In the genomic region with DNA sequence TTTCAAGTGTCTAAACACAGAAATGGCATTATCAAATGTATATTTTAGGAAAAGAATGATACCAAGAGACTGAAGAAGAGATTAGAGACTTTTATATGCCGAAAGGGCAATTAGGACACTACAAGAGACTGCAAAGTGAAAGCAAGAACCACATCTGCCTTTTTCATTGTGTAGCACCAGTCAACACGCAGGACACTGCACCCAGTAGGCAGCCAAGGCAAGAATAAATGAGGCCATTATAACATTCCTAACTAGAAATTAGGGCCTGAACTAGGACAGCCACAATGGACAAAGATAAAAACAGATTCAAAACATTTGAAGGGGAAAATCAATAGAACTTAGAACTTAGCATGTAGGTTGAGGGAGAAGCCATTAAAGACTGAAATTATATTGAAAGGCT, we compare ENCODE assay signal across 20 cellular contexts.
"Had no signal": no experiment of that assay in that cellular context is flagged by ENCODE, and none has a peak within 500 bp of the region (broad histone marks: within the 10 kb centered on the region; RNA-seq: fewer than 3 reads in every experiment).

No MANE protein-coding gene starts in this region.

- H3K4me1 ChIP-seq: ascending aorta, spleen, tibial artery had no signal

- DNase-seq: activated CD4-positive, alpha-beta T cell treated with anti-CD3 and anti-CD28 coated beads, Interleukin-2, amount 10 ng/mL, durations not matched to agents 7 days and 5 days; activated CD8-positive, alpha-beta memory T cell treated with anti-CD3 and anti-CD28 coated beads, Interleukin-2, amount 50 U/mL, for 4 hours; activated naive CD4-positive, alpha-beta T cell treated with anti-CD3 and anti-CD28 coated beads, Interleukin-2, amount 50 U/mL, for 16 hours; activated T-cell treated with anti-CD3 and anti-CD28 coated beads, Interleukin-2, amount 50 U/mL, for 4 hours; cerebellar nuclear complex; effector memory CD8-positive, alpha-beta T cell; esophagus squamous epithelium; mammary epithelial cell; naive B cell; spleen; stimulated activated CD4-positive, alpha-beta T cell treated with anti-CD3 and anti-CD28 coated beads, Interleukin-4, amount 100 ng/mL, for 4 hours; T-cell; T1000; tibial artery had no signal

- H3K9me3 ChIP-seq: ascending aorta, esophagus squamous epithelium, spleen, tibial artery had no signal

- H3K27ac ChIP-seq: ascending aorta, esophagus squamous epithelium, hepatocyte, spleen, tibial artery had no signal

- H3K27me3 ChIP-seq: ascending aorta, esophagus squamous epithelium, hepatocyte, spleen, tibial artery had no signal

- H3K4me3 ChIP-seq: ascending aorta, esophagus squamous epithelium, hepatocyte, spleen, tibial artery had no signal

- ATAC-seq: activated CD4-positive, CD25-positive, alpha-beta regulatory T cell treated with anti-CD3 and anti-CD28 coated beads, Interleukin-2, amount 50 U/mL, for 24 hours; activated T-cell treated with anti-CD3 and anti-CD28 coated beads, Interleukin-2, amount 50 U/mL, for 4 hours; effector memory CD8-positive, alpha-beta T cell; left lobe of liver; SK-N-SH treated with all-trans-retinoic acid at 6 μM for 48 hours; stimulated activated memory B cell treated with anti-CD40 and anti-IgM and Interleukin-4, amounts not matched to agents 10 μg/mL and 1 μg/mL and 100 μg/mL, for 72 hours; T-cell had no signal
